1 cellular context compared by ENCODE assay signal in genomic region chr6:107115695-107116327, GRCh38.
TF ChIP-seq lines count a peak whose summit lies in the region.

No MANE protein-coding gene starts in this region.

TF ChIP-seq in WTC11, 78 proteins besides CTCF, POLR2A, EP300 and RAD21 (continued from another document):
- TF ChIP-seq GRHL2 (CRISPR knock-in tag; IDR thresholded peaks at IDR 0.05; ENCODE audit: insufficient replicate concordance, severe bottlenecking) (no peak), ZSCAN18 (CRISPR knock-in tag; IDR thresholded peaks at IDR 0.05) (no peak), CDX4 (CRISPR knock-in tag; IDR thresholded peaks at IDR 0.05; ENCODE audit: borderline replicate concordance) (no peak), TCF7 (CRISPR knock-in tag; IDR thresholded peaks at IDR 0.05; ENCODE audit: low read depth) (no peak), TP53 (CRISPR knock-in tag; IDR thresholded peaks at IDR 0.05) (no peak), ZNF396 (CRISPR knock-in tag; IDR thresholded peaks at IDR 0.05; ENCODE audit: borderline replicate concordance) (no peak), ETV6 (CRISPR knock-in tag; IDR thresholded peaks at IDR 0.05) (0 out of 2 replicates have a peak, but pooled peaks have one; percentile 19), ARID4B (CRISPR knock-in tag; IDR thresholded peaks at IDR 0.05; ENCODE audit: borderline replicate concordance) (peak; percentile 25; the same call in 1 of the 2 replicates), PREB (CRISPR knock-in tag; IDR thresholded peaks at IDR 0.05; ENCODE audit: borderline replicate concordance) (no peak), ZNF425 (CRISPR knock-in tag; conservative IDR thresholded peaks at IDR 0.05) (no peak), ESRRA (CRISPR knock-in tag; IDR thresholded peaks at IDR 0.05; ENCODE audit: borderline replicate concordance) (no peak), ELF4 (CRISPR knock-in tag; IDR thresholded peaks at IDR 0.05; ENCODE audit: low read depth) (no peak), ZNF219 (CRISPR knock-in tag; IDR thresholded peaks at IDR 0.05; ENCODE audit: borderline replicate concordance) (no peak; the same call in 1 of the 2 replicates)
- TF ChIP-seq, protein P1, sequence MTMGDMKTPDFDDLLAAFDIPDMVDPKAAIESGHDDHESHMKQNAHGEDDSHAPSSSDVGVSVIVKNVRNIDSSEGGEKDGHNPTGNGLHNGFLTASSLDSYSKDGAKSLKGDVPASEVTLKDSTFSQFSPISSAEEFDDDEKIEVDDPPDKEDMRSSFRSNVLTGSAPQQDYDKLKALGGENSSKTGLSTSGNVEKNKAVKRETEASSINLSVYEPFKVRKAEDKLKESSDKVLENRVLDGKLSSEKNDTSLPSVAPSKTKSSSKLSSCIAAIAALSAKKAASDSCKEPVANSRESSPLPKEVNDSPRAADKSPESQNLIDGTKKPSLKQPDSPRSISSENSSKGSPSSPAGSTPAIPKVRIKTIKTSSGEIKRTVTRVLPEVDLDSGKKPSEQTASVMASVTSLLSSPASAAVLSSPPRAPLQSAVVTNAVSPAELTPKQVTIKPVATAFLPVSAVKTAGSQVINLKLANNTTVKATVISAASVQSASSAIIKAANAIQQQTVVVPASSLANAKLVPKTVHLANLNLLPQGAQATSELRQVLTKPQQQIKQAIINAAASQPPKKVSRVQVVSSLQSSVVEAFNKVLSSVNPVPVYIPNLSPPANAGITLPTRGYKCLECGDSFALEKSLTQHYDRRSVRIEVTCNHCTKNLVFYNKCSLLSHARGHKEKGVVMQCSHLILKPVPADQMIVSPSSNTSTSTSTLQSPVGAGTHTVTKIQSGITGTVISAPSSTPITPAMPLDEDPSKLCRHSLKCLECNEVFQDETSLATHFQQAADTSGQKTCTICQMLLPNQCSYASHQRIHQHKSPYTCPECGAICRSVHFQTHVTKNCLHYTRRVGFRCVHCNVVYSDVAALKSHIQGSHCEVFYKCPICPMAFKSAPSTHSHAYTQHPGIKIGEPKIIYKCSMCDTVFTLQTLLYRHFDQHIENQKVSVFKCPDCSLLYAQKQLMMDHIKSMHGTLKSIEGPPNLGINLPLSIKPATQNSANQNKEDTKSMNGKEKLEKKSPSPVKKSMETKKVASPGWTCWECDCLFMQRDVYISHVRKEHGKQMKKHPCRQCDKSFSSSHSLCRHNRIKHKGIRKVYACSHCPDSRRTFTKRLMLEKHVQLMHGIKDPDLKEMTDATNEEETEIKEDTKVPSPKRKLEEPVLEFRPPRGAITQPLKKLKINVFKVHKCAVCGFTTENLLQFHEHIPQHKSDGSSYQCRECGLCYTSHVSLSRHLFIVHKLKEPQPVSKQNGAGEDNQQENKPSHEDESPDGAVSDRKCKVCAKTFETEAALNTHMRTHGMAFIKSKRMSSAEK (CRISPR knock-in tag; IDR thresholded peaks at IDR 0.05; ENCODE audit: borderline replicate concordance): no peak
- TF ChIP-seq, protein P2, sequence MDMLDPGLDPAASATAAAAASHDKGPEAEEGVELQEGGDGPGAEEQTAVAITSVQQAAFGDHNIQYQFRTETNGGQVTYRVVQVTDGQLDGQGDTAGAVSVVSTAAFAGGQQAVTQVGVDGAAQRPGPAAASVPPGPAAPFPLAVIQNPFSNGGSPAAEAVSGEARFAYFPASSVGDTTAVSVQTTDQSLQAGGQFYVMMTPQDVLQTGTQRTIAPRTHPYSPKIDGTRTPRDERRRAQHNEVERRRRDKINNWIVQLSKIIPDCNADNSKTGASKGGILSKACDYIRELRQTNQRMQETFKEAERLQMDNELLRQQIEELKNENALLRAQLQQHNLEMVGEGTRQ (CRISPR knock-in tag; IDR thresholded peaks at IDR 0.05): no peak
- TF ChIP-seq, protein P3, sequence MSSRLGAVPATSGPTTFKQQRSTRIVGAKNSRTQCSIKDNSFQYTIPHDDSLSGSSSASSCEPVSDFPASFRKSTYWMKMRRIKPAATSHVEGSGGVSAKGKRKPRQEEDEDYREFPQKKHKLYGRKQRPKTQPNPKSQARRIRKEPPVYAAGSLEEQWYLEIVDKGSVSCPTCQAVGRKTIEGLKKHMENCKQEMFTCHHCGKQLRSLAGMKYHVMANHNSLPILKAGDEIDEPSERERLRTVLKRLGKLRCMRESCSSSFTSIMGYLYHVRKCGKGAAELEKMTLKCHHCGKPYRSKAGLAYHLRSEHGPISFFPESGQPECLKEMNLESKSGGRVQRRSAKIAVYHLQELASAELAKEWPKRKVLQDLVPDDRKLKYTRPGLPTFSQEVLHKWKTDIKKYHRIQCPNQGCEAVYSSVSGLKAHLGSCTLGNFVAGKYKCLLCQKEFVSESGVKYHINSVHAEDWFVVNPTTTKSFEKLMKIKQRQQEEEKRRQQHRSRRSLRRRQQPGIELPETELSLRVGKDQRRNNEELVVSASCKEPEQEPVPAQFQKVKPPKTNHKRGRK (CRISPR knock-in tag; IDR thresholded peaks at IDR 0.05; ENCODE audit: borderline replicate concordance): no peak
- TF ChIP-seq, protein P4, sequence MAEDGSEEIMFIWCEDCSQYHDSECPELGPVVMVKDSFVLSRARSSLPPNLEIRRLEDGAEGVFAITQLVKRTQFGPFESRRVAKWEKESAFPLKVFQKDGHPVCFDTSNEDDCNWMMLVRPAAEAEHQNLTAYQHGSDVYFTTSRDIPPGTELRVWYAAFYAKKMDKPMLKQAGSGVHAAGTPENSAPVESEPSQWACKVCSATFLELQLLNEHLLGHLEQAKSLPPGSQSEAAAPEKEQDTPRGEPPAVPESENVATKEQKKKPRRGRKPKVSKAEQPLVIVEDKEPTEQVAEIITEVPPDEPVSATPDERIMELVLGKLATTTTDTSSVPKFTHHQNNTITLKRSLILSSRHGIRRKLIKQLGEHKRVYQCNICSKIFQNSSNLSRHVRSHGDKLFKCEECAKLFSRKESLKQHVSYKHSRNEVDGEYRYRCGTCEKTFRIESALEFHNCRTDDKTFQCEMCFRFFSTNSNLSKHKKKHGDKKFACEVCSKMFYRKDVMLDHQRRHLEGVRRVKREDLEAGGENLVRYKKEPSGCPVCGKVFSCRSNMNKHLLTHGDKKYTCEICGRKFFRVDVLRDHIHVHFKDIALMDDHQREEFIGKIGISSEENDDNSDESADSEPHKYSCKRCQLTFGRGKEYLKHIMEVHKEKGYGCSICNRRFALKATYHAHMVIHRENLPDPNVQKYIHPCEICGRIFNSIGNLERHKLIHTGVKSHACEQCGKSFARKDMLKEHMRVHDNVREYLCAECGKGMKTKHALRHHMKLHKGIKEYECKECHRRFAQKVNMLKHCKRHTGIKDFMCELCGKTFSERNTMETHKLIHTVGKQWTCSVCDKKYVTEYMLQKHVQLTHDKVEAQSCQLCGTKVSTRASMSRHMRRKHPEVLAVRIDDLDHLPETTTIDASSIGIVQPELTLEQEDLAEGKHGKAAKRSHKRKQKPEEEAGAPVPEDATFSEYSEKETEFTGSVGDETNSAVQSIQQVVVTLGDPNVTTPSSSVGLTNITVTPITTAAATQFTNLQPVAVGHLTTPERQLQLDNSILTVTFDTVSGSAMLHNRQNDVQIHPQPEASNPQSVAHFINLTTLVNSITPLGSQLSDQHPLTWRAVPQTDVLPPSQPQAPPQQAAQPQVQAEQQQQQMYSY (CRISPR knock-in tag; IDR thresholded peaks at IDR 0.05): no peak
- TF ChIP-seq, protein P5, sequence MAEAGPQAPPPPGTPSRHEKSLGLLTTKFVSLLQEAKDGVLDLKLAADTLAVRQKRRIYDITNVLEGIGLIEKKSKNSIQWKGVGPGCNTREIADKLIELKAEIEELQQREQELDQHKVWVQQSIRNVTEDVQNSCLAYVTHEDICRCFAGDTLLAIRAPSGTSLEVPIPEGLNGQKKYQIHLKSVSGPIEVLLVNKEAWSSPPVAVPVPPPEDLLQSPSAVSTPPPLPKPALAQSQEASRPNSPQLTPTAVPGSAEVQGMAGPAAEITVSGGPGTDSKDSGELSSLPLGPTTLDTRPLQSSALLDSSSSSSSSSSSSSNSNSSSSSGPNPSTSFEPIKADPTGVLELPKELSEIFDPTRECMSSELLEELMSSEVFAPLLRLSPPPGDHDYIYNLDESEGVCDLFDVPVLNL (CRISPR knock-in tag; IDR thresholded peaks at IDR 0.05; ENCODE audit: borderline replicate concordance, low read depth): no peak
